Comparison of ENCODE assay signal across 13 cellular contexts in the genomic region with DNA sequence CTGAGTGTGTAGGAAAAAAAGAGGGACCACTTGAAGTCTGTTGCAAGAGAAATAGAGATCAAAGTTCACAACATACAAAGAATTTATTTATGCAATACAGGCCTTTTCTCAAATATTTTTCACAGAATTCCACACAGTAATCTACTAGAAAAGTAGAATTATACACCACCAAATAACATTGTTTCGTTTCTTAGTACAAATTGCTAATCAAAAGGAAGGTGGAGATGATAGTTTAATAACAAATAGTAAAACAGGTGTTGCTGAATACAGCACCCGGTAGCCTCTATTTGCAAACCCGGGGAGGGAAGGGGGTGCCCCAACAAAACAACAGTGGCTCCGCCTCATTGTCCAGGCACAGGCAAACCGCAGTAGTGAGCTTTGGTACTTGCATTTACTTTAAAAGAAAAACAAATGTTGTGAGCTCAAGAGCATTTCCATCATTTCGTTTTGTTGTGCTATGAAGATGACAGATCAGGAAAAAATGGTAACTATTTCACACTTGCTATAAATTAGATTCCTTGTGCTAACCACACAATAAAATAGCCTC.
"Had no signal": no experiment of that assay in that cellular context is flagged by ENCODE, and none has a peak within 500 bp of the region (broad histone marks: within the 10 kb centered on the region; RNA-seq: fewer than 3 reads in every experiment).

No MANE protein-coding gene starts in this region.

- H3K27ac ChIP-seq: adrenal gland, body of pancreas, gastroesophageal sphincter, suprapubic skin had no signal

- H3K36me3 ChIP-seq: adrenal gland had no signal

- DNase-seq: activated CD4-positive, alpha-beta memory T cell treated with anti-CD3 and anti-CD28 coated beads, Interleukin-2, amount 10 ng/mL, durations not matched to agents 7 days and 5 days; activated CD4-positive, alpha-beta T cell treated with anti-CD3 and anti-CD28 coated beads for 4 hours; activated naive CD4-positive, alpha-beta T cell treated with anti-CD3 and anti-CD28 coated beads, Interleukin-2, amount 50 U/mL, for 16 hours; activated T-cell treated with anti-CD3 and anti-CD28 coated beads, Interleukin-2, amount 50 U/mL, for 24 hours; adrenal gland; body of pancreas; central memory CD4-positive, alpha-beta T cell; effector CD8-positive, alpha-beta T cell; islet precursor cell; naive thymus-derived CD8-positive, alpha-beta T cell; right cardiac atrium had no signal

- H3K9me3 ChIP-seq: adrenal gland, body of pancreas, gastroesophageal sphincter, suprapubic skin had no signal

- H3K27me3 ChIP-seq: adrenal gland, body of pancreas, gastroesophageal sphincter, suprapubic skin had no signal

- H3K4me1 ChIP-seq: adrenal gland, body of pancreas, gastroesophageal sphincter, suprapubic skin had no signal

- H3K4me3 ChIP-seq: adrenal gland, body of pancreas, gastroesophageal sphincter, suprapubic skin had no signal

- ATAC-seq: body of pancreas; gastroesophageal sphincter; naive thymus-derived CD8-positive, alpha-beta T cell; right cardiac atrium had no signal
